10 cellular contexts compared by ENCODE assay signal in the genomic region with DNA sequence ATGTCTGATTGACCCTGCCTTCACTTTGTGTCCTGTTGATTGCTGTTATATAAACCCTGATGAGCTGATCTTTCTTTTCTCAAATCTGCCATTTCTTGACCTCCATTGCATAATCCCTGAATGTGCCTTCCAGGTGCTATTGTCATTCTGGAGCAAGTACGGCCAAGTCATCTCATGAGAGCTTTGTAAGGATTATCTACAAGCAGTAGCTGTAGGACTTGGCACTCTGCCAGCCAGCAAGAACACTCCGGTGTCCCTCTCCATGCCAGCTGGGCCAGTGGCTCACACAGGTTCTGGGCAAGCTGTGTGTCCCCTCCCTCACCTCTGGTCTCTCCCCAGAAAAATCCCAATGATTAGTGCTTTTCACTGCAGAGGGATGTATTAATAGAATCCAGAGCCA.
A peak's percentile ranks its signal among the peaks of the same experiment; 100 is the strongest.
DNase-seq lines count a peak whose midpoint lies in the region; ATAC-seq and TF ChIP-seq lines count a peak whose summit lies in the region.
"Had no signal": no experiment of that assay in that cellular context is flagged by ENCODE, and none has a peak within 500 bp of the region (broad histone marks: within the 10 kb centered on the region; RNA-seq: fewer than 3 reads in every experiment).

No MANE protein-coding gene starts in this region.

- H3K4me2 ChIP-seq in osteoblast (ENCODE audit: insufficient read depth, low read length), result no peak overlapping the region
- H3K4me2 ChIP-seq: PC-9 had no signal

- no peaks in the 10 kb centered on the region for H3K9me3 ChIP-seq in osteoblast (ENCODE audit: low read depth, low read length)

- no peak overlapping the region for H2AFZ ChIP-seq in osteoblast (ENCODE audit: low read length)
- H2AFZ ChIP-seq: PC-9 had no signal

- H3K27me3 ChIP-seq in osteoblast (ENCODE audit: insufficient read depth, low read length), result no peaks in the 10 kb centered on the region

- peak; percentile 45 for DNase-seq in DMS79 (lab: John Stamatoyannopoulos, UW)
- peak; percentile 41 for DNase-seq in NAMALWA (ENCODE audit: low spot score)
- DNase-seq in cerebellar cortex (ENCODE audit: low spot score), result peak; percentile 5
- DNase-seq in osteoblast (ENCODE audit: insufficient read length, low spot score, missing footprints), result peak; percentile 73
- no peak for DNase-seq in iPS-NIHi7 (ENCODE audit: extremely low spot score)
- DNase-seq: activated B cell treated with CpG ODN at 0.5 μM for 24 hours, GF-D8 had no signal

- ATAC-seq in HG03280 (IDR thresholded peaks at IDR 0.05; ENCODE audit: unreplicated experiment) (no peak), GM19023 (IDR thresholded peaks at IDR 0.05; ENCODE audit: unreplicated experiment) (no peak)

- H3K36me3 ChIP-seq in osteoblast (ENCODE audit: insufficient read depth, low read length), result no peaks in the 10 kb centered on the region

- no peak overlapping the region for H3K4me3 ChIP-seq in osteoblast (ENCODE audit: insufficient read depth, low read length)
- H3K4me3 ChIP-seq: PC-9 had no signal

- no peak for TF ChIP-seq CTCF in osteoblast (IDR thresholded peaks at IDR 0.05; ENCODE audit: extremely low read depth, low read depth, low read length)

- no peaks in the 10 kb centered on the region for H3K79me2 ChIP-seq in osteoblast (ENCODE audit: insufficient read depth, low read length)

- no peaks in the 10 kb centered on the region for H3K4me1 ChIP-seq in osteoblast (ENCODE audit: insufficient read depth, low read length)

- no peaks in the 10 kb centered on the region for H4K20me1 ChIP-seq in osteoblast (ENCODE audit: insufficient read depth, low read length)

- H3K27ac ChIP-seq in osteoblast (ENCODE audit: low read depth, low read length), result no peak overlapping the region
- H3K27ac ChIP-seq: PC-9 had no signal
